ENCODE assay signal across 8 cellular contexts in the genomic region with DNA sequence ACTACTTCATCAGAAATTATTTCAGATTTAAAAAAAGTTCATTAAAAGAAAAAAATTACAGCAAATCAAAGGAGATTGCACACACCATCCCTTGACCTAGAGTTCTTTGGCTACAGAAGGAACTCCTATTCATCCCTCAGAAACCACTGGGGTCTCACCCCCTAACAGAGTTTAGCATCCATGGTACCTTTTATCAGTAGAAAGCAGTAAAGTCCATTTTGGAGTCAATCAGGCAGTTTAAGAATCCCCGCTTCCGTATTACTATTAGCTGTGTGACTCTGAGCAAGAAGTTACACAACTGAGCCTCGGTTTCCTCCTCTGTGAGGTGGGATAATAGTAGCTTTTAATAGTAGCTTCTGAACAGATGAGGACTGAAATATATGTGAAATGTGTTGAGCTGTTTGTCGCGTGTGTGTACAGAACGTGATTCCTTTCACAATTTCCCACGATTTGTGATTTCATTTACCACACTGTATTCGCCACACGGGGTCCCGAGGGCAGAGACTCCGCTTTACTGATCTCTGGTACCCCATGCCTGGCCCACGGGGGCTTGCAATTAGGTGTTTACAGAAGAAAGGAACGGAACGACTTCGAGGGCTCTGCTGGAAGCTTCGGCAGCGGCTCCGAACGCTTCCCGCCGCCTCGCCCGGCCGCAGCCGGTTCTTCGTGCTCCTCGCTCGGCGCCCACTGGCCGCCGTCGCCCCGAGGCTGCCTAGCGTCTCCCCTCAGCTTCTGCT.
A peak's percentile ranks its signal among the peaks of the same experiment; 100 is the strongest.
DNase-seq lines count a peak whose midpoint lies in the region; TF ChIP-seq lines count a peak whose summit lies in the region.

No MANE protein-coding gene starts in this region.

- H3K4me3 Mint-ChIP-seq in T-helper 1 cell treated with Interleukin-12 subunit alpha and Interleukin-12 subunit beta and Interleukin-4 antibody, amounts not matched to agents 30 μg/mL and 1 μg/mL, for 36 hours = peak overlapping the region; percentile 69
- peak overlapping the region; percentile 79 for H3K4me3 Mint-ChIP-seq in MCF 10A (ENCODE audit: unreplicated experiment)

- no peak for TF ChIP-seq CTCF in MCF 10A (IDR thresholded peaks at IDR 0.05; ENCODE audit: unreplicated experiment)

- H3K27me3 ChIP-seq in NT2/D1 (ENCODE audit: insufficient read depth, insufficient read length) = peaks cover 11% of the 10 kb centered on the region

- DNase-seq in T-helper 1 cell (no peak), NT2/D1 (ENCODE audit: low read depth, low spot score) (no peak), MCF 10A (ENCODE audit: unreplicated experiment) (no peak), left kidney (ENCODE audit: low read depth, low spot score) (peak; percentile 73), substantia nigra (lab: John Stamatoyannopoulos, UW) (peak in 4 of 49 donors; percentile 38 to 54 (median 42)), SKM-1 treated with dmso at 0.1 percent for 144 hours (lab: John Stamatoyannopoulos, UW; ENCODE audit: unreplicated experiment) (no peak)
- DNase-seq in stimulated activated naive CD4-positive, alpha-beta T cell treated with Interleukin-2 at 50 U/mL for 16 hours (lab: John Stamatoyannopoulos, UW) = no peak

- H3K9me3 ChIP-seq in NT2/D1 (ENCODE audit: insufficient read depth, low read length) = no peaks in the 10 kb centered on the region

- intact Hi-C loops in MCF 10A (cut with micrococcal nuclease) = loop anchor here (2.0 to 5.0 kb wide), 3 partner anchors 53 to 692 kb away; partner anchors contain the start of genes EIF4G2 and GALNT18

- CTCF ChIA-PET in MCF 10A (lab: Yijun Ruan, JAX) = interaction anchor here (0.7 to 2.1 kb wide), 4 partner anchors 10 to 160 kb away, joined by 3 to 7 read pairs (median 4); no protein-coding TSS in a partner anchor

- H3K9me3 Mint-ChIP-seq in T-helper 1 cell treated with Interleukin-12 subunit alpha and Interleukin-12 subunit beta and Interleukin-4 antibody, amounts not matched to agents 30 μg/mL and 1 μg/mL, for 36 hours = no peaks in the 10 kb centered on the region
- H3K9me3 Mint-ChIP-seq in MCF 10A (ENCODE audit: unreplicated experiment) = no peaks in the 10 kb centered on the region

- H3K4me1 ChIP-seq in NT2/D1 (ENCODE audit: insufficient read depth, insufficient read length) = no peaks in the 10 kb centered on the region

- H3K4me1 Mint-ChIP-seq in T-helper 1 cell treated with Interleukin-12 subunit alpha and Interleukin-12 subunit beta and Interleukin-4 antibody, amounts not matched to agents 30 μg/mL and 1 μg/mL, for 36 hours (ENCODE audit: low read depth) = peaks cover 16% of the 10 kb centered on the region
- H3K4me1 Mint-ChIP-seq in MCF 10A (ENCODE audit: insufficient read depth, unreplicated experiment) = peaks cover 25% of the 10 kb centered on the region

- H3K27ac ChIP-seq in substantia nigra (ENCODE audit: low read depth, low read length, poor library complexity, severe bottlenecking) = peak overlapping the region; percentile 61

- H3K36me3 ChIP-seq in NT2/D1 (ENCODE audit: insufficient read depth, insufficient read length, low read length) = no peaks in the 10 kb centered on the region

- peak overlapping the region; percentile 51 for H3K4me3 ChIP-seq in NT2/D1 (ENCODE audit: insufficient read length, low read depth)

- no TSS peak for BruUV-seq in MCF 10A (replicated peaks; lab: Mats Ljungman, UMichigan)

- POLR2A ChIA-PET in MCF 10A (lab: Yijun Ruan, JAX) = interaction anchor here (0.6 to 3.2 kb wide), 10 partner anchors 8 to 653 kb away, joined by 3 to 40 read pairs (median 4); partner anchors contain the start of genes EIF4G2 and ZBED5

- H3K27me3 Mint-ChIP-seq in T-helper 1 cell treated with Interleukin-12 subunit alpha and Interleukin-12 subunit beta and Interleukin-4 antibody, amounts not matched to agents 30 μg/mL and 1 μg/mL, for 36 hours (ENCODE audit: low read depth) = peaks cover 72% of the 10 kb centered on the region
- no peaks in the 10 kb centered on the region for H3K27me3 Mint-ChIP-seq in MCF 10A (ENCODE audit: insufficient read depth, unreplicated experiment)

- peak overlapping the region; percentile 81 for H3K9ac ChIP-seq in NT2/D1 (ENCODE audit: insufficient read length, low read depth)

- H3K27ac Mint-ChIP-seq in T-helper 1 cell treated with Interleukin-12 subunit alpha and Interleukin-12 subunit beta and Interleukin-4 antibody, amounts not matched to agents 30 μg/mL and 1 μg/mL, for 36 hours = no peak overlapping the region
- no peak overlapping the region for H3K27ac Mint-ChIP-seq in MCF 10A (ENCODE audit: low read depth, unreplicated experiment)

- no peaks in the 10 kb centered on the region for H3K36me3 Mint-ChIP-seq in T-helper 1 cell treated with Interleukin-12 subunit alpha and Interleukin-12 subunit beta and Interleukin-4 antibody, amounts not matched to agents 30 μg/mL and 1 μg/mL, for 36 hours (ENCODE audit: low read depth)
- no peaks in the 10 kb centered on the region for H3K36me3 Mint-ChIP-seq in MCF 10A (ENCODE audit: insufficient read depth, unreplicated experiment)
